ENCODE assay signal across 20 cellular contexts in the genomic region with DNA sequence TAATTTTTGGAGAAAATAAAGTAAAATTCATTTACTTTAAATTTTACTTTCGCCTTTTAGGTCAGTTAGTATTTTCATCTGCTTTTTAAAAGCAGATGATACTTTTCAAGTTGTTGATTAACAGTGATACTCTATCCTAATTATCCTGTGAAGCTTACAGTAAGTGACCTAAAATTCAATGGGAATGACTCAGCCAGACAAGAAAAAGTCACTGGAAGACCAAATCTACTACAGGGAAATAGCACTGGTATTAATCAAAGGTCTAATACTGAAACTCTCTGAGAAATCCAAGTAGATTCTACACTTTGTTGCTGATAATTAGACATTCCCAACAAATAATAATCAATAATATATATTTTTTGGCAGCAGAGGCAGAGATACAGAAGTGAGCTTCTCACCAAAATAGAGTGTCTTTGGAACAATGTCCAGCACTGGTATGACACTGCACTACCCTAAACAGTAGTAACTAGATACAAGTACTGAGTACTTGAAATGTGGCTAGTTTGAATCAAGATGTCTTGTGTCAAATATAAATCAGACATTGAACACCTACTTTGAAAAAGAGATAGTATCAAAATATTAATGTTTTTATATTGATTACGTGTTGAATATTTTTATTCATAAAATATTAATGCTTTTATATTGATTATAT. TPM values are rescaled to one million over a fixed set of nuclear protein-coding genes. Genes with fewer than 3 reads are reported as not detected.
DNase-seq lines count a peak whose midpoint lies in the region; ATAC-seq, FAIRE-seq and TF ChIP-seq lines count a peak whose summit lies in the region.
"Had no signal": no experiment of that assay in that cellular context is flagged by ENCODE, and none has a peak within 500 bp of the region (broad histone marks: within the 10 kb centered on the region; RNA-seq: fewer than 3 reads in every experiment).

No MANE protein-coding gene starts in this region.

- no peaks in the 10 kb centered on the region for H3K4me1 ChIP-seq in endothelial cell of umbilical vein (ENCODE audit: control insufficient read depth, extremely low read depth, insufficient read depth, low read length)

- POLR2A ChIA-PET in endothelial cell of umbilical vein (lab: Charles Lee): no interaction called here

- peak; percentile 43 for DNase-seq in AG20443 (ENCODE audit: low spot score)
- peak; percentile 28 for DNase-seq in NCI-H69 (lab: John Stamatoyannopoulos, UW)
- peak; percentile 7 for DNase-seq in endothelial cell of umbilical vein (ENCODE audit: low read depth, low spot score)
- DNase-seq in kidney tubule cell (ENCODE audit: low spot score): peak; percentile 76
- DNase-seq in central memory CD4-positive, alpha-beta T cell: no peak
- DNase-seq: activated CD4-positive, alpha-beta T cell treated with anti-CD3 and anti-CD28 coated beads, Interleukin-2, amount 10 ng/mL, durations not matched to agents 7 days and 5 days; activated naive CD4-positive, alpha-beta T cell treated with anti-CD3 and anti-CD28 coated beads, Interleukin-2, amount 50 U/mL, for 16 hours; activated T-cell treated with anti-CD3 and anti-CD28 coated beads for 4 hours; AML-193; Calu3; heart left ventricle; islet precursor cell; NCI-H2081 treated with DMSO at 0.1 percent for 48 hours; NCI-H524 had no signal

- no peak overlapping the region for H3K9ac ChIP-seq in endothelial cell of umbilical vein (replicated peaks; ENCODE audit: extremely low read depth, insufficient read depth, low read length)

- no peaks in the 10 kb centered on the region for H3K36me3 ChIP-seq in endothelial cell of umbilical vein (ENCODE audit: control insufficient read depth in 2 of 2, extremely low read depth in 1 of 2, insufficient read depth in 2 of 2, low read length in 2 of 2)
- H3K36me3 ChIP-seq: heart left ventricle had no signal

- H3K9me3 ChIP-seq in endothelial cell of umbilical vein (replicated peaks; ENCODE audit: control insufficient read depth, insufficient read depth, low read length): no peaks in the 10 kb centered on the region
- H3K9me3 ChIP-seq: heart left ventricle had no signal

- FAIRE-seq in endothelial cell of umbilical vein (lab: Jason Lieb, UNC): no peak
- FAIRE-seq: endometrium, TTC549 had no signal

- H3K4me3 ChIP-seq in endothelial cell of umbilical vein (replicated peaks in 1 of 3; ENCODE audit: insufficient read depth in 1 of 3, low read depth in 1 of 3, low read length in 3 of 3): no peak overlapping the region
- H3K4me3 ChIP-seq: heart left ventricle, SK-N-MC had no signal

- CTCF ChIA-PET in endothelial cell of umbilical vein (lab: Charles Lee): interaction anchor here (0.6 to 1.2 kb wide), 3 partner anchors 11 to 514 kb away, joined by 3 to 4 read pairs (median 3); no protein-coding TSS in a partner anchor

- no peaks in the 10 kb centered on the region for H4K20me1 ChIP-seq in endothelial cell of umbilical vein (replicated peaks; ENCODE audit: control insufficient read depth, extremely low read depth, insufficient read depth, low read length)

- BruUV-seq in endothelial cell of umbilical vein (replicated peaks; lab: Mats Ljungman, UMichigan): no TSS peak

- ATAC-seq in HG03139 (IDR thresholded peaks at IDR 0.05; ENCODE audit: unreplicated experiment): no peak
- ATAC-seq in GM18861 (IDR thresholded peaks at IDR 0.05; ENCODE audit: unreplicated experiment): no peak
- no peak for ATAC-seq in GM18505 (IDR thresholded peaks at IDR 0.05; ENCODE audit: unreplicated experiment)

- no peaks in the 10 kb centered on the region for H3K27me3 ChIP-seq in endothelial cell of umbilical vein (ENCODE audit: control insufficient read depth in 2 of 2, insufficient read depth in 2 of 2, low read length in 2 of 2)
- H3K27me3 ChIP-seq: heart left ventricle had no signal

- H2AFZ ChIP-seq in endothelial cell of umbilical vein (ENCODE audit: low read depth, low read length): no peak overlapping the region

- TF ChIP-seq POLR2A in endothelial cell of umbilical vein (IDR thresholded peaks at IDR 0.05; ENCODE audit: low read depth, low read length): no peak
- TF ChIP-seq POLR2A in GM18505 (IDR thresholded peaks at IDR 0.05; ENCODE audit: borderline replicate concordance, extremely low read depth, insufficient read depth, insufficient read length): no peak

- dilution Hi-C loops in endothelial cell of umbilical vein (cut with MboI; ENCODE audit: extremely low pct_ligation_motif_present, low sequenced_read_pairs): no loop called here

- no peak overlapping the region for H3K4me2 ChIP-seq in endothelial cell of umbilical vein (ENCODE audit: insufficient read depth, low read length)

- no peaks in the 10 kb centered on the region for H3K79me2 ChIP-seq in endothelial cell of umbilical vein (ENCODE audit: control insufficient read depth, insufficient read depth, low read length)

- intact Hi-C loops in endothelial cell of umbilical vein (cut with micrococcal nuclease): no loop called here

- H3K27ac ChIP-seq in endothelial cell of umbilical vein (ENCODE audit: insufficient read depth, low read depth, low read length): no peak overlapping the region
- H3K27ac ChIP-seq: heart left ventricle, SK-N-MC had no signal

- TF ChIP-seq CTCF in endothelial cell of umbilical vein (IDR thresholded peaks at IDR 0.05; ENCODE audit: extremely low read depth in 1 of 2, insufficient read depth in 1 of 2, low read depth in 1 of 2, low read length in 2 of 2): no peak

- no peaks in the 10 kb centered on the region for H3K9me1 ChIP-seq in endothelial cell of umbilical vein (replicated peaks; ENCODE audit: control insufficient read depth, extremely low read depth, insufficient read depth, low read length)

TF ChIP-seq in endothelial cell of umbilical vein, 7 proteins besides CTCF, POLR2A, EP300 and RAD21:
- no peak for TF ChIP-seq GATA2 (IDR thresholded peaks at IDR 0.05; ENCODE audit: insufficient read depth, insufficient read length, low read depth, low read length)
- TF ChIP-seq JUN (IDR thresholded peaks at IDR 0.05; ENCODE audit: borderline replicate concordance, insufficient read depth, insufficient read length, low read depth): no peak
- TF ChIP-seq EZH2 (IDR thresholded peaks at IDR 0.05; ENCODE audit: borderline replicate concordance, low read depth, low read length, severe bottlenecking): no peak
- peak; percentile 49 for TF ChIP-seq FOS (IDR thresholded peaks at IDR 0.05; ENCODE audit: borderline replicate concordance, insufficient read depth, low read length)
- no peak for TF ChIP-seq POLR2AphosphoS5 (IDR thresholded peaks at IDR 0.05; ENCODE audit: insufficient read depth, low read depth, low read length)
- no peak for TF ChIP-seq MYC (IDR thresholded peaks at IDR 0.05; ENCODE audit: low read depth, low read length)
- TF ChIP-seq, protein P1, sequence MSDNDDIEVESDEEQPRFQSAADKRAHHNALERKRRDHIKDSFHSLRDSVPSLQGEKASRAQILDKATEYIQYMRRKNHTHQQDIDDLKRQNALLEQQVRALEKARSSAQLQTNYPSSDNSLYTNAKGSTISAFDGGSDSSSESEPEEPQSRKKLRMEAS (IDR thresholded peaks at IDR 0.05; ENCODE audit: insufficient read depth, insufficient read length): no peak

RNA-seq across cellular contexts. Expression of a gene that starts 22.8 kb away (rescaled TPM):
- 26.0 and 39.8 TPM in 2 replicates for total RNA-seq in endothelial cell of umbilical vein
- polyA plus RNA-seq in endothelial cell of umbilical vein: 6.1 and 6.8 TPM in 2 replicates
- 7.3 and 7.9 TPM in 2 replicates for polyA plus RNA-seq in endothelial cell of umbilical vein (2011; cell fraction: cytosol; rRNA removed)
- 27.6 and 29.9 TPM in 2 replicates for polyA plus RNA-seq in endothelial cell of umbilical vein (2011; cell fraction: nucleus; rRNA removed)
- polyA plus RNA-seq in endothelial cell of umbilical vein (2012): 22.1 and 32.9 TPM in 2 replicates
- 24.6 and 41.9 TPM in 2 replicates for polyA minus RNA-seq in endothelial cell of umbilical vein
- polyA minus RNA-seq in endothelial cell of umbilical vein (2011; cell fraction: cytosol; rRNA and poly(A)+ RNA removed): 23.9 TPM
- polyA minus RNA-seq in endothelial cell of umbilical vein (2011; cell fraction: nucleus; rRNA and poly(A)+ RNA removed): 144 and 209 TPM in 2 replicates
